34 cellular contexts compared by ENCODE assay signal in genomic region chr21:23900727-23901126, GRCh38.
"Had no signal": no experiment of that assay in that cellular context is flagged by ENCODE, and none has a peak within 500 bp of the region (broad histone marks: within the 10 kb centered on the region; RNA-seq: fewer than 3 reads in every experiment).

No MANE protein-coding gene starts in this region.

- H3K9me3 ChIP-seq: MG63 had no signal

- H3K36me3 ChIP-seq: MG63 had no signal

- H3K9ac ChIP-seq: KMS-11 had no signal

- H3K27ac ChIP-seq: KMS-11 had no signal

- DNase-seq: Karpas-422, Kasumi-1, MG63, MV-4-11, NCI-H1048, NCI-H1092, NCI-H1092 treated with DMSO at 0.1 percent for 48 hours, NCI-H1105, NCI-H1105 treated with DMSO at 0.1 percent for 48 hours, NCI-H1417, NCI-H1417 treated with DMSO at 0.1 percent for 48 hours, NCI-H1436, NCI-H1436 treated with DMSO at 0.1 percent for 48 hours, NCI-H146, NCI-H1694, NCI-H1694 treated with DMSO at 0.1 percent for 48 hours, NCI-H187, NCI-H187 treated with DMSO at 0.1 percent for 48 hours, NCI-H1930, NCI-H2029, NCI-H2029 treated with DMSO at 0.1 percent for 48 hours, NCI-H2081, NCI-H2081 treated with DMSO at 0.1 percent for 48 hours, NCI-H2107, NCI-H2171, NCI-H2171 treated with DMSO at 0.1 percent for 48 hours, NCI-H2227 treated with DMSO at 0.1 percent for 48 hours, NCI-H226, NCI-H345, NCI-H446, NCI-H446 treated with DMSO at 0.1 percent for 48 hours, NCI-H510A, NCI-H510A treated with DMSO at 0.1 percent for 48 hours had no signal

- H3K4me3 ChIP-seq: MG63 had no signal

- H3K27me3 ChIP-seq: MG63 had no signal

- H3K4me2 ChIP-seq: KMS-11 had no signal
